In genomic region chr16:11461595-11461990, GRCh38 we compare ENCODE assay signal across 29 cellular contexts.
"Had no signal": no experiment of that assay in that cellular context is flagged by ENCODE, and none has a peak within 500 bp of the region (broad histone marks: within the 10 kb centered on the region; RNA-seq: fewer than 3 reads in every experiment).

No MANE protein-coding gene starts in this region.

- H3K9me3 Mint-ChIP-seq: immature natural killer cell; naive thymus-derived CD4-positive, alpha-beta T cell; natural killer cell treated with Interleukin-12 subunit alpha and Interleukin-12 subunit beta and Interleukin-15 and Interleukin-18, amount 100 ng/mL, for 72 hours; stimulated activated memory B cell treated with anti-CD40 and anti-IgM and Interleukin-4, amounts not matched to agents 10 μg/mL and 1 μg/mL and 100 μg/mL, for 72 hours; stimulated activated naive CD8-positive, alpha-beta T cell treated with anti-CD3 and anti-CD28 coated beads, Interleukin-15, amount 100 ng/mL, for 72 hours had no signal

- H3K27ac ChIP-seq: left lung, lower lobe of right lung, pancreas, prostate gland, sigmoid colon, testis, tibial artery, vagina had no signal

- H3K27ac Mint-ChIP-seq: immature natural killer cell; stimulated activated memory B cell treated with anti-CD40 and anti-IgM and Interleukin-4, amounts not matched to agents 10 μg/mL and 1 μg/mL and 100 μg/mL, for 72 hours had no signal

- DNase-seq: hypothalamus; immature natural killer cell; kidney; left colon; left lung; lower lobe of right lung; mammary epithelial cell; mesendoderm; midbrain; mucosa of descending colon; naive thymus-derived CD4-positive, alpha-beta T cell; pancreas; retina; sigmoid colon; small intestine; stimulated activated CD4-positive, alpha-beta T cell treated with anti-CD3 and anti-CD28 coated beads, Interleukin-1b, Interleukin-23, amount 100 ng/mL, for 48 hours; stimulated activated CD4-positive, alpha-beta T cell treated with anti-CD3 and anti-CD28 coated beads, Interleukin-2, amount 100 ng/mL, for 48 hours; stimulated activated CD4-positive, alpha-beta T cell treated with anti-CD3 and anti-CD28 coated beads, Interleukin-4, amount 100 ng/mL, for 4 hours; stimulated activated CD8-positive, alpha-beta memory T cell treated with anti-CD3 and anti-CD28 coated beads, Interleukin-4, amount 100 ng/mL, for 48 hours; stimulated activated naive CD4-positive, alpha-beta T cell treated with Interleukin-2 at 50 U/mL for 16 hours; stimulated activated naive CD8-positive, alpha-beta T cell treated with anti-CD3 and anti-CD28 coated beads, Interleukin-15, amount 100 ng/mL, for 72 hours; testis; tibial artery; trophoblast cell had no signal

- H3K27me3 ChIP-seq: left lung, pancreas, sigmoid colon, testis, tibial artery, vagina had no signal

- H3K36me3 Mint-ChIP-seq: naive thymus-derived CD4-positive, alpha-beta T cell; natural killer cell treated with Interleukin-12 subunit alpha and Interleukin-12 subunit beta and Interleukin-15 and Interleukin-18, amount 100 ng/mL, for 72 hours; stimulated activated memory B cell treated with anti-CD40 and anti-IgM and Interleukin-4, amounts not matched to agents 10 μg/mL and 1 μg/mL and 100 μg/mL, for 72 hours had no signal

- H3K9me3 ChIP-seq: left lung, lower lobe of right lung, mucosa of descending colon, pancreas, prostate gland, sigmoid colon, testis, tibial artery, vagina had no signal

- H3K4me1 ChIP-seq: left lung, lower lobe of right lung, pancreas, prostate gland, sigmoid colon, testis, tibial artery, vagina had no signal

- H3K36me3 ChIP-seq: left lung, lower lobe of right lung, pancreas, prostate gland, sigmoid colon, tibial artery, vagina had no signal

- ATAC-seq: left colon; left lung; mucosa of descending colon; naive thymus-derived CD4-positive, alpha-beta T cell; pancreas; right cardiac atrium; stimulated activated memory B cell treated with anti-CD40 and anti-IgM and Interleukin-4, amounts not matched to agents 10 μg/mL and 1 μg/mL and 100 μg/mL, for 72 hours; stimulated activated naive CD8-positive, alpha-beta T cell treated with anti-CD3 and anti-CD28 coated beads, Interleukin-15, amount 100 ng/mL, for 72 hours had no signal

- H3K4me1 Mint-ChIP-seq: immature natural killer cell; stimulated activated memory B cell treated with anti-CD40 and anti-IgM and Interleukin-4, amounts not matched to agents 10 μg/mL and 1 μg/mL and 100 μg/mL, for 72 hours; stimulated activated naive CD8-positive, alpha-beta T cell treated with anti-CD3 and anti-CD28 coated beads, Interleukin-15, amount 100 ng/mL, for 72 hours had no signal

- H3K4me3 Mint-ChIP-seq: immature natural killer cell; naive thymus-derived CD4-positive, alpha-beta T cell; natural killer cell treated with Interleukin-12 subunit alpha and Interleukin-12 subunit beta and Interleukin-15 and Interleukin-18, amount 100 ng/mL, for 72 hours; stimulated activated memory B cell treated with anti-CD40 and anti-IgM and Interleukin-4, amounts not matched to agents 10 μg/mL and 1 μg/mL and 100 μg/mL, for 72 hours; stimulated activated naive CD8-positive, alpha-beta T cell treated with anti-CD3 and anti-CD28 coated beads, Interleukin-15, amount 100 ng/mL, for 72 hours had no signal

- H3K27me3 Mint-ChIP-seq: naive thymus-derived CD4-positive, alpha-beta T cell; natural killer cell treated with Interleukin-12 subunit alpha and Interleukin-12 subunit beta and Interleukin-15 and Interleukin-18, amount 100 ng/mL, for 72 hours; stimulated activated memory B cell treated with anti-CD40 and anti-IgM and Interleukin-4, amounts not matched to agents 10 μg/mL and 1 μg/mL and 100 μg/mL, for 72 hours; stimulated activated naive CD8-positive, alpha-beta T cell treated with anti-CD3 and anti-CD28 coated beads, Interleukin-15, amount 100 ng/mL, for 72 hours had no signal

- H3K4me3 ChIP-seq: left lung, lower lobe of right lung, mucosa of descending colon, pancreas, prostate gland, sigmoid colon, testis, tibial artery, vagina had no signal
